In the genomic region with DNA sequence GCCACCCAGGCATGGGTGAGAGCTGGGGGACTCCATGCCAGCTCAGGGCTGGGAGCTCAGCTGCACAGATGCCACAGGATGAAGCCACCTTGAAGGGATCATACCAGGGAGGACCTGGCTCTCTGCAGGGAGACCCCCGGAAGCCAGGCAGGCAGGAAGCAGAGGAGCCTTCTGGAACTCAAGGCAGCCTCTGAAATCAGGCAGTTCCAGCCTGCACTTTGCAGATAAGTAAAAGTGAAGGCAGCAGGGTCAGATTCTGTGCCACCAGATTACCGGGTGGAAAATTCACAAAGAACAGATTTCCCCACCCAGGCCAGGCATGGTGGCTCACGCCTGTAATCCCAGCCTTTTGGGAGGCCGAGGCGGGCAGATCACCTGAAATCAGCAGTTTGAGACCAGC, we compare ENCODE assay signal across 11 cellular contexts. TPM values are rescaled to one million over a fixed set of nuclear protein-coding genes. Genes with fewer than 3 reads are reported as not detected.
DNase-seq lines count a peak whose midpoint lies in the region; ATAC-seq and TF ChIP-seq lines count a peak whose summit lies in the region.
"Had no signal": no experiment of that assay in that cellular context is flagged by ENCODE, and none has a peak within 500 bp of the region (broad histone marks: within the 10 kb centered on the region; RNA-seq: fewer than 3 reads in every experiment).

No MANE protein-coding gene starts in this region.

- no peak for ATAC-seq in stimulated activated memory B cell treated with anti-CD40 and anti-IgM and Interleukin-4, amounts not matched to agents 10 μg/mL and 1 μg/mL and 100 μg/mL, for 72 hours
- no peak for ATAC-seq in foreskin keratinocyte
- ATAC-seq in lower lobe of right lung, result no peak
- ATAC-seq in heart right ventricle, result no peak

- H3K36me3 ChIP-seq in endodermal cell (ENCODE audit: control insufficient read depth, insufficient read depth, low read length) (peaks cover 10% of the 10 kb centered on the region), lower lobe of right lung (peaks cover 12% of the 10 kb centered on the region), heart right ventricle (peaks cover 0 to 29% (median 8%) of the 10 kb centered on the region in 9 donors)

- intact Hi-C loops in lower lobe of right lung (cut with DNase I), result no loop called here
- intact Hi-C loops in heart right ventricle (cut with DNase I), result no loop called here

- H3K27ac ChIP-seq in endodermal cell (ENCODE audit: low read depth, low read length), result no peak overlapping the region
- no peak overlapping the region for H3K27ac ChIP-seq in foreskin keratinocyte
- H3K27ac ChIP-seq in lower lobe of right lung, result no peak overlapping the region
- H3K27ac ChIP-seq in heart right ventricle, result peak overlapping the region in 1 of 10 donors; percentile 39

- H3K27me3 ChIP-seq in endodermal cell (ENCODE audit: control insufficient read depth, insufficient read depth, low read length, poor library complexity, severe bottlenecking) (no peaks in the 10 kb centered on the region), foreskin keratinocyte (no peaks in the 10 kb centered on the region), lower lobe of right lung (ENCODE audit: low read depth) (no peaks in the 10 kb centered on the region), heart right ventricle (no peaks in the 10 kb centered on the region)

- no peak for TF ChIP-seq CTCF in endodermal cell (conservative IDR thresholded peaks at IDR 0.05)
- no peak for TF ChIP-seq CTCF in foreskin keratinocyte (conservative IDR thresholded peaks at IDR 0.05)
- TF ChIP-seq CTCF in lower lobe of right lung (IDR thresholded peaks at IDR 0.05), result no peak
- no peak for TF ChIP-seq CTCF in heart right ventricle (IDR thresholded peaks at IDR 0.05)

- H3K27me3 Mint-ChIP-seq in activated T-cell treated with anti-CD3 and anti-CD28 coated beads, Interleukin-2, amount 50 U/mL, for 24 hours, result no peaks in the 10 kb centered on the region
- H3K27me3 Mint-ChIP-seq in endodermal cell (ENCODE audit: insufficient read depth), result peaks cover 1% of the 10 kb centered on the region
- no peaks in the 10 kb centered on the region for H3K27me3 Mint-ChIP-seq in stimulated activated memory B cell treated with anti-CD40 and anti-IgM and Interleukin-4, amounts not matched to agents 10 μg/mL and 1 μg/mL and 100 μg/mL, for 72 hours

- WGBS in endodermal cell (ENCODE audit: insufficient coverage in 1 of 2, insufficient read length in 1 of 2), 2 experiments, result 94 to 98% methylated on average over 4 to 5 of the region's 5 CpGs
- WGBS in heart right ventricle, 2 donors, result 69% methylated on average over 5 of the region's 5 CpGs

- H3K9me3 ChIP-seq in endodermal cell (ENCODE audit: control insufficient read depth, low read length) (no peaks in the 10 kb centered on the region), lower lobe of right lung (no peaks in the 10 kb centered on the region), heart right ventricle (no peaks in the 10 kb centered on the region)

- H3K9me3 Mint-ChIP-seq in activated T-cell treated with anti-CD3 and anti-CD28 coated beads, Interleukin-2, amount 50 U/mL, for 24 hours, result no peaks in the 10 kb centered on the region
- no peaks in the 10 kb centered on the region for H3K9me3 Mint-ChIP-seq in endodermal cell
- no peaks in the 10 kb centered on the region for H3K9me3 Mint-ChIP-seq in stimulated activated memory B cell treated with anti-CD40 and anti-IgM and Interleukin-4, amounts not matched to agents 10 μg/mL and 1 μg/mL and 100 μg/mL, for 72 hours

- peaks cover 52% of the 10 kb centered on the region for H3K4me1 Mint-ChIP-seq in activated T-cell treated with anti-CD3 and anti-CD28 coated beads, Interleukin-2, amount 50 U/mL, for 24 hours (ENCODE audit: low read depth)
- H3K4me1 Mint-ChIP-seq in endodermal cell, result peaks cover 7% of the 10 kb centered on the region
- H3K4me1 Mint-ChIP-seq in stimulated activated memory B cell treated with anti-CD40 and anti-IgM and Interleukin-4, amounts not matched to agents 10 μg/mL and 1 μg/mL and 100 μg/mL, for 72 hours, result peaks cover 65% of the 10 kb centered on the region

- H3K36me3 Mint-ChIP-seq in activated T-cell treated with anti-CD3 and anti-CD28 coated beads, Interleukin-2, amount 50 U/mL, for 24 hours (ENCODE audit: low read depth), result peaks cover 53% of the 10 kb centered on the region
- no peaks in the 10 kb centered on the region for H3K36me3 Mint-ChIP-seq in endodermal cell (ENCODE audit: low read depth)
- H3K36me3 Mint-ChIP-seq in stimulated activated memory B cell treated with anti-CD40 and anti-IgM and Interleukin-4, amounts not matched to agents 10 μg/mL and 1 μg/mL and 100 μg/mL, for 72 hours, result peaks cover 7% of the 10 kb centered on the region

- H3K4me1 ChIP-seq in endodermal cell (ENCODE audit: control insufficient read depth, insufficient read depth, low read length), result peaks cover 13% of the 10 kb centered on the region
- H3K4me1 ChIP-seq in foreskin keratinocyte, result peaks cover 6% of the 10 kb centered on the region
- H3K4me1 ChIP-seq in lower lobe of right lung, result peaks cover 69% of the 10 kb centered on the region
- H3K4me1 ChIP-seq in heart right ventricle, result peaks cover 53 to 84% (median 71%) of the 10 kb centered on the region in 9 donors

- H3K4me3 ChIP-seq in endodermal cell (ENCODE audit: low read length) (no peak overlapping the region), lower lobe of right lung (no peak overlapping the region), heart right ventricle (peak overlapping the region in 1 of 10 donors; percentile 71)

- no peak overlapping the region for H3K9ac ChIP-seq in endodermal cell (ENCODE audit: extremely low read depth, low read length, poor library complexity, severe bottlenecking)

- peak overlapping the region; percentile 87 for H3K27ac Mint-ChIP-seq in activated T-cell treated with anti-CD3 and anti-CD28 coated beads, Interleukin-2, amount 50 U/mL, for 24 hours
- no peak overlapping the region for H3K27ac Mint-ChIP-seq in endodermal cell
- peak overlapping the region; percentile 94 for H3K27ac Mint-ChIP-seq in stimulated activated memory B cell treated with anti-CD40 and anti-IgM and Interleukin-4, amounts not matched to agents 10 μg/mL and 1 μg/mL and 100 μg/mL, for 72 hours

- no peak for DNase-seq in activated T-cell treated with anti-CD3 and anti-CD28 coated beads, Interleukin-2, amount 50 U/mL, for 24 hours
- DNase-seq in activated T-cell treated with anti-CD3 and anti-CD28 coated beads, Interleukin-2, amount 50 U/mL, for 48 hours, result no peak
- DNase-seq in OCI-M1 (lab: John Stamatoyannopoulos, UW), result peak; percentile 12
- no peak for DNase-seq in endodermal cell
- no peak for DNase-seq in foreskin keratinocyte
- DNase-seq in lower lobe of right lung, result no peak
- no peak for DNase-seq in heart right ventricle
- DNase-seq: C1 segment of cervical spinal cord had no signal

- H3K4me3 Mint-ChIP-seq in activated T-cell treated with anti-CD3 and anti-CD28 coated beads, Interleukin-2, amount 50 U/mL, for 24 hours, result peak overlapping the region; percentile 93
- H3K4me3 Mint-ChIP-seq in endodermal cell, result peak overlapping the region; percentile 89
- peak overlapping the region; percentile 91 for H3K4me3 Mint-ChIP-seq in stimulated activated memory B cell treated with anti-CD40 and anti-IgM and Interleukin-4, amounts not matched to agents 10 μg/mL and 1 μg/mL and 100 μg/mL, for 72 hours

RNA-seq across cellular contexts. Expression of gene TMEM259, which starts 2.5 kb away (rescaled TPM):
- 100 to 1,000 TPM; 157 to 176 TPM for total RNA-seq in endodermal cell
- 146 TPM for polyA plus RNA-seq in endodermal cell (2013, experiment 1 of 2)
- polyA plus RNA-seq in endodermal cell (2013, experiment 2 of 2), result 122 TPM
- total RNA-seq in foreskin keratinocyte, result 81.8 and 89.6 TPM in 2 replicates
- 103 and 113 TPM in 2 replicates for polyA plus RNA-seq in foreskin keratinocyte
- total RNA-seq in lower lobe of right lung, result 159 TPM
- total RNA-seq in heart right ventricle, result 100 to 1,000 TPM in 8 of 10 donors, 10 to 100 TPM in 2; 94.3 to 141 (median 111) TPM
- 100 to 1,000 TPM; 144 to 289 TPM for polyA plus RNA-seq in heart right ventricle

RNA-seq across cellular contexts. Expression of gene RNU6-2, which starts 2.9 kb away (rescaled TPM):
- not detected for total RNA-seq in endodermal cell
- under 0.01 TPM for polyA plus RNA-seq in endodermal cell (2013, experiment 1 of 2)
- under 0.01 TPM for polyA plus RNA-seq in endodermal cell (2013, experiment 2 of 2)
- total RNA-seq in foreskin keratinocyte, result not detected in 2 replicates
- polyA plus RNA-seq in foreskin keratinocyte, result not detected in 2 replicates
- total RNA-seq in lower lobe of right lung, result not detected
- not detected for total RNA-seq in heart right ventricle
- polyA plus RNA-seq in heart right ventricle, result not detected
- total RNA-seq: kidney epithelial cell; T-helper 2 cell treated with Interferon-gamma antibody and Interleukin-4, amounts not matched to agents 100 ng/mL and 5 ng/mL, for 36 hours had no signal

RNA-seq across cellular contexts. Expression of gene CNN2, which starts 8.0 kb away (rescaled TPM):
- 100 to 1,000 TPM; 426 to 469 TPM for total RNA-seq in endodermal cell
- polyA plus RNA-seq in endodermal cell (2013, experiment 1 of 2), result 225 TPM
- polyA plus RNA-seq in endodermal cell (2013, experiment 2 of 2), result 200 TPM
- 352 and 355 TPM in 2 replicates for total RNA-seq in foreskin keratinocyte
- polyA plus RNA-seq in foreskin keratinocyte, result 297 and 299 TPM in 2 replicates
- total RNA-seq in lower lobe of right lung, result 158 TPM
- total RNA-seq in heart right ventricle, result 100 to 1,000 TPM in 2 of 10 donors, 10 to 100 TPM in 8; 33.0 to 117 (median 63.5) TPM
- polyA plus RNA-seq in heart right ventricle, result 10 to 100 TPM; 49.0 to 61.2 TPM

RNA-seq across cellular contexts. Expression of gene GRIN3B, which starts 18.2 kb away (rescaled TPM):
- total RNA-seq in endodermal cell (1 to 10 TPM; 2.0 TPM), foreskin keratinocyte (0.35 and 1.7 TPM in 2 replicates), lower lobe of right lung (3.0 TPM), heart right ventricle (under 1 TPM in 3 of 10 donors, not detected in 7; 0.08 to 0.10 (median 0.09) TPM)
- polyA plus RNA-seq in endodermal cell (2013, experiment 1 of 2), result 0.85 TPM
- 0.50 TPM for polyA plus RNA-seq in endodermal cell (2013, experiment 2 of 2)
- polyA plus RNA-seq in foreskin keratinocyte (0.43 and 1.00 TPM in 2 replicates), heart right ventricle (under 1 TPM in 1 of 2 donors, not detected in 1; 0.01 TPM)
- total RNA-seq: T-helper 2 cell treated with Interferon-gamma antibody and Interleukin-4, amounts not matched to agents 100 ng/mL and 5 ng/mL, for 36 hours had no signal

RNA-seq across cellular contexts. Expression of gene ABCA7, which starts 21.5 kb away (rescaled TPM):
- total RNA-seq in endodermal cell (10 to 100 TPM; 67.2 to 68.7 TPM), foreskin keratinocyte (15.2 and 17.6 TPM in 2 replicates), lower lobe of right lung (53.3 TPM), heart right ventricle (10 to 100 TPM in 1 of 10 donors, 1 to 10 TPM in 9; 4.3 to 18.1 (median 5.6) TPM)
- polyA plus RNA-seq in endodermal cell (2013, experiment 1 of 2), result 16.2 TPM
- polyA plus RNA-seq in endodermal cell (2013, experiment 2 of 2), result 16.2 TPM
- polyA plus RNA-seq in foreskin keratinocyte (9.6 and 11.3 TPM in 2 replicates), heart right ventricle (10 to 100 TPM in 1 of 2 donors, 1 to 10 TPM in 1; 2.7 to 23.4 TPM)
